Comparison of ENCODE assay signal across 25 cellular contexts in the genomic region with DNA sequence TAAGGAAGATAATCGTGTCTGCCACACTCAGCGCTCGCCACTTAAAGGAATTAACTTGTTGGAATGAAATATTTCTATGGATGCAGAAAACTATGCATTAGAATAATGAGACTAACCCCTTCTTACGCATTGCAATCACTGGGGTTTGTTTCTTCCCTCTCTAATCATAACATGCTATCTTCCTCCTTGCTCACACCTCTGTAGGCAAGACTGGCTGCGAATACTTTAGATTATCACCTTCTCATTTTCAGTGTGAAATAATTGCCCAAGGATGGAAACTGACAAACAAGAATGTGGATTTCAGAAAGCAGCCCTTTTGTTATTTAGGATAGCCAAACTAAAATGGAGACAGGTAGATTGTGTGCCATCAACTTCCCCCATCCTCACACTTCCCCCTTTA.
"Had no signal": no experiment of that assay in that cellular context is flagged by ENCODE, and none has a peak within 500 bp of the region (broad histone marks: within the 10 kb centered on the region; RNA-seq: fewer than 3 reads in every experiment).

No MANE protein-coding gene starts in this region.

- H3K4me3 Mint-ChIP-seq: effector memory CD8-positive, alpha-beta T cell; memory B cell; mesothelial cell of epicardium; natural killer cell treated with Interleukin-12 subunit alpha and Interleukin-12 subunit beta and Interleukin-15 and Interleukin-18, amount 100 ng/mL, for 72 hours; neural progenitor cell; stimulated activated naive CD8-positive, alpha-beta T cell treated with anti-CD3 and anti-CD28 coated beads, Interleukin-15, amount 100 ng/mL, for 72 hours had no signal

- ATAC-seq: effector memory CD8-positive, alpha-beta T cell; heart left ventricle; left lobe of liver; mucosa of descending colon; natural killer cell treated with Interleukin-12 subunit alpha and Interleukin-12 subunit beta and Interleukin-15 and Interleukin-18, amount 100 ng/mL, for 72 hours; right lobe of liver; stimulated activated naive CD8-positive, alpha-beta T cell treated with anti-CD3 and anti-CD28 coated beads, Interleukin-15, amount 100 ng/mL, for 72 hours had no signal

- H3K79me2 ChIP-seq: hepatocyte had no signal

- H3K9me3 ChIP-seq: heart left ventricle, mucosa of descending colon, right lobe of liver, thyroid gland, vagina had no signal

- H3K4me1 ChIP-seq: neural progenitor cell, right lobe of liver, thyroid gland, vagina had no signal

- DNase-seq: cortex of kidney; effector memory CD8-positive, alpha-beta T cell; heart left ventricle; kidney; mucosa of descending colon; naive B cell; nucleus accumbens; right lobe of liver; small intestine; stimulated activated CD4-positive, alpha-beta T cell treated with anti-CD3 and anti-CD28 coated beads, Interleukin-15, amount 100 ng/mL, for 24 hours; stimulated activated CD4-positive, alpha-beta T cell treated with anti-CD3 and anti-CD28 coated beads, Interleukin-2, amount 100 ng/mL, for 48 hours; stimulated activated CD8-positive, alpha-beta memory T cell treated with anti-CD3 and anti-CD28 coated beads, Interleukin-4, amount 100 ng/mL, for 48 hours; stimulated activated naive CD4-positive, alpha-beta T cell; stimulated activated naive CD8-positive, alpha-beta T cell treated with anti-CD3 and anti-CD28 coated beads, Interleukin-15, amount 100 ng/mL, for 72 hours; thyroid gland; trophoblast cell had no signal

- H3K27me3 Mint-ChIP-seq: memory B cell; naive B cell; stimulated activated naive CD8-positive, alpha-beta T cell treated with anti-CD3 and anti-CD28 coated beads, Interleukin-15, amount 100 ng/mL, for 72 hours had no signal

- H3K36me3 Mint-ChIP-seq: memory B cell; mesothelial cell of epicardium; naive B cell; natural killer cell treated with Interleukin-12 subunit alpha and Interleukin-12 subunit beta and Interleukin-15 and Interleukin-18, amount 100 ng/mL, for 72 hours; neural progenitor cell had no signal

- H3K4me2 ChIP-seq: hepatocyte had no signal

- H3K36me3 ChIP-seq: heart left ventricle, neural progenitor cell, right lobe of liver, thyroid gland, vagina had no signal

- H3K27ac Mint-ChIP-seq: effector memory CD8-positive, alpha-beta T cell; memory B cell; mesothelial cell of epicardium; natural killer cell treated with Interleukin-12 subunit alpha and Interleukin-12 subunit beta and Interleukin-15 and Interleukin-18, amount 100 ng/mL, for 72 hours; neural progenitor cell; stimulated activated naive CD8-positive, alpha-beta T cell treated with anti-CD3 and anti-CD28 coated beads, Interleukin-15, amount 100 ng/mL, for 72 hours had no signal

- H3K9me3 Mint-ChIP-seq: effector memory CD8-positive, alpha-beta T cell; memory B cell; natural killer cell treated with Interleukin-12 subunit alpha and Interleukin-12 subunit beta and Interleukin-15 and Interleukin-18, amount 100 ng/mL, for 72 hours; neural progenitor cell; stimulated activated naive CD8-positive, alpha-beta T cell treated with anti-CD3 and anti-CD28 coated beads, Interleukin-15, amount 100 ng/mL, for 72 hours had no signal

- H3K9ac ChIP-seq: neural progenitor cell had no signal

- H2AFZ ChIP-seq: hepatocyte, neural progenitor cell had no signal

- H3K27me3 ChIP-seq: hepatocyte, neural progenitor cell, thyroid gland, vagina had no signal

- FAIRE-seq: frontal cortex, kidney, small intestine had no signal

- H3K27ac ChIP-seq: heart left ventricle, hepatocyte, neural progenitor cell, right lobe of liver, thyroid gland, vagina had no signal

- H3K4me3 ChIP-seq: heart left ventricle, hepatocyte, lung, mucosa of descending colon, neural progenitor cell, right lobe of liver, thyroid gland, vagina had no signal
